ENCODE assay signal across 10 cellular contexts in genomic region chr5:132474881-132475511, GRCh38. TPM values are rescaled to one million over a fixed set of nuclear protein-coding genes. Genes with fewer than 3 reads are reported as not detected.
A peak's percentile ranks its signal among the peaks of the same experiment; 100 is the strongest.
DNase-seq lines count a peak whose midpoint lies in the region; ATAC-seq and TF ChIP-seq lines count a peak whose summit lies in the region.
"Had no signal": no experiment of that assay in that cellular context is flagged by ENCODE, and none has a peak within 500 bp of the region (broad histone marks: within the 10 kb centered on the region; RNA-seq: fewer than 3 reads in every experiment).

No MANE protein-coding gene starts in this region.

- 62 to 64% methylated on average over 4 of the region's 4 CpGs for WGBS in esophagus, 2 donors
- WGBS in SK-N-SH (ENCODE audit: low lambda C conversion rate), result 70% methylated on average over 4 of the region's 4 CpGs

- peak in 1 of 3 donors; percentile 9 for DNase-seq in CD4-positive, CD25-positive, alpha-beta regulatory T cell
- DNase-seq in neural progenitor cell (ENCODE audit: low spot score) (no peak), SK-N-SH (no peak)
- DNase-seq: dermis blood vessel endothelial cell, NCI-H2081 treated with DMSO at 0.1 percent for 48 hours had no signal

- CTCF ChIA-PET in SK-N-SH (lab: Yijun Ruan, JAX), result interaction anchor here (0.8 to 2.6 kb wide), 4 partner anchors 15 to 26 kb away, joined by 3 to 7 read pairs (median 5); partner anchors contain the start of gene IRF1

- H3K4me2 ChIP-seq in neural progenitor cell (no peak overlapping the region), SK-N-SH (no peak overlapping the region)

- H3K9me3 ChIP-seq in CD4-positive, CD25-positive, alpha-beta regulatory T cell (ENCODE audit: control insufficient read depth in 2 of 2, low read length in 2 of 2), result no peaks in the 10 kb centered on the region
- H3K9me3 ChIP-seq in esophagus (ENCODE audit: control insufficient read depth in 2 of 2, insufficient read depth in 1 of 2, low read depth in 1 of 2, low read length in 1 of 2) (no peaks in the 10 kb centered on the region), neural progenitor cell (ENCODE audit: low read depth) (no peaks in the 10 kb centered on the region), SK-N-SH (no peaks in the 10 kb centered on the region)

- H3K27me3 Mint-ChIP-seq in CD4-positive, CD25-positive, alpha-beta regulatory T cell, result peaks cover 21% of the 10 kb centered on the region
- no peaks in the 10 kb centered on the region for H3K27me3 Mint-ChIP-seq in T-helper 1 cell treated with Interleukin-12 subunit alpha and Interleukin-12 subunit beta and Interleukin-4 antibody, amounts not matched to agents 30 μg/mL and 1 μg/mL, for 36 hours (ENCODE audit: low read depth)
- H3K27me3 Mint-ChIP-seq in neural progenitor cell (ENCODE audit: insufficient read depth, low read depth), result peaks cover 7% of the 10 kb centered on the region

- POLR2A ChIA-PET in SK-N-SH (lab: Yijun Ruan, JAX), result interaction anchor here (0.6 to 1.1 kb wide), 2 partner anchors 10 to 489 kb away, joined by 3 read pairs; partner anchors contain the start of gene AFF4

- no peaks in the 10 kb centered on the region for H3K9me2 ChIP-seq in SK-N-SH

- no peak overlapping the region for H3K9ac ChIP-seq in neural progenitor cell
- H3K9ac ChIP-seq in SK-N-SH, result no peak overlapping the region

- no peaks in the 10 kb centered on the region for H3K27me3 ChIP-seq in CD4-positive, CD25-positive, alpha-beta regulatory T cell (ENCODE audit: control insufficient read depth, insufficient read depth, low read length)
- H3K27me3 ChIP-seq in esophagus (ENCODE audit: control insufficient read depth in 1 of 2, insufficient read depth in 2 of 2, low read length in 2 of 2) (no peaks in the 10 kb centered on the region), neural progenitor cell (no peaks in the 10 kb centered on the region), SK-N-SH (ENCODE audit: insufficient read depth) (no peaks in the 10 kb centered on the region)

- H2AFZ ChIP-seq in neural progenitor cell (replicated peaks) (peak overlapping the region; percentile 77), SK-N-SH (ENCODE audit: low read depth) (no peak overlapping the region)

- peaks cover 88% of the 10 kb centered on the region for H3K4me1 ChIP-seq in CD4-positive, CD25-positive, alpha-beta regulatory T cell (ENCODE audit: control insufficient read depth, insufficient read depth, low read length, poor library complexity, severe bottlenecking)
- peaks cover 3 to 9% of the 10 kb centered on the region in 2 donors for H3K4me1 ChIP-seq in esophagus (ENCODE audit: control insufficient read depth in 2 of 2, insufficient read depth in 2 of 2, low read length in 1 of 2)
- H3K4me1 ChIP-seq in neural progenitor cell, result no peaks in the 10 kb centered on the region
- peaks cover 0 to 38% of the 10 kb centered on the region in 2 experiments; a peak in 2 of 4 replicates for H3K4me1 ChIP-seq in SK-N-SH (ENCODE audit: control insufficient read depth in 1 of 2, insufficient read depth in 2 of 2, low read depth in 1 of 2, low read length in 1 of 2)

- H3K9me3 Mint-ChIP-seq in CD4-positive, CD25-positive, alpha-beta regulatory T cell, result no peaks in the 10 kb centered on the region
- H3K9me3 Mint-ChIP-seq in T-helper 1 cell treated with Interleukin-12 subunit alpha and Interleukin-12 subunit beta and Interleukin-4 antibody, amounts not matched to agents 30 μg/mL and 1 μg/mL, for 36 hours, result no peaks in the 10 kb centered on the region
- no peaks in the 10 kb centered on the region for H3K9me3 Mint-ChIP-seq in neural progenitor cell

- H3K79me2 ChIP-seq in neural progenitor cell (ENCODE audit: low read depth), result no peaks in the 10 kb centered on the region
- H3K79me2 ChIP-seq in SK-N-SH (ENCODE audit: insufficient read depth), result no peaks in the 10 kb centered on the region

- H3K4me3 ChIP-seq in CD4-positive, CD25-positive, alpha-beta regulatory T cell (ENCODE audit: low read depth, low read length), result no peak overlapping the region
- H3K4me3 ChIP-seq in esophagus (ENCODE audit: low read depth in 1 of 2, low read length in 2 of 2) (no peak overlapping the region), neural progenitor cell (no peak overlapping the region), SK-N-SH (ENCODE audit: low read depth in 2 of 2, low read length in 1 of 2) (no peak overlapping the region)

- peaks cover 19 to 95% (median 74%) of the 10 kb centered on the region in 4 donors for H3K4me1 Mint-ChIP-seq in CD4-positive, CD25-positive, alpha-beta regulatory T cell
- peaks cover 66% of the 10 kb centered on the region for H3K4me1 Mint-ChIP-seq in T-helper 1 cell treated with Interleukin-12 subunit alpha and Interleukin-12 subunit beta and Interleukin-4 antibody, amounts not matched to agents 30 μg/mL and 1 μg/mL, for 36 hours (ENCODE audit: low read depth)
- peaks cover 7% of the 10 kb centered on the region for H3K4me1 Mint-ChIP-seq in neural progenitor cell

- no peak for TF ChIP-seq RAD21 in SK-N-SH (IDR thresholded peaks at IDR 0.05; ENCODE audit: low read length)

- H3K27ac Mint-ChIP-seq in CD4-positive, CD25-positive, alpha-beta regulatory T cell, result peak overlapping the region; percentile 94 to 98 (median 96)
- peak overlapping the region; percentile 98 for H3K27ac Mint-ChIP-seq in T-helper 1 cell treated with Interleukin-12 subunit alpha and Interleukin-12 subunit beta and Interleukin-4 antibody, amounts not matched to agents 30 μg/mL and 1 μg/mL, for 36 hours
- peak overlapping the region; percentile 74 for H3K27ac Mint-ChIP-seq in neural progenitor cell

- no peak for TF ChIP-seq EP300 in SK-N-SH (IDR thresholded peaks at IDR 0.05; ENCODE audit: borderline replicate concordance in 1 of 2, low read depth in 1 of 2, low read length in 1 of 2)

- no peak for TF ChIP-seq CTCF in neural progenitor cell (IDR thresholded peaks at IDR 0.05)
- TF ChIP-seq CTCF in SK-N-SH (IDR thresholded peaks at IDR 0.05), result no peak

- H4K20me1 ChIP-seq in neural progenitor cell (ENCODE audit: low read depth) (no peaks in the 10 kb centered on the region), SK-N-SH (ENCODE audit: insufficient read depth) (no peaks in the 10 kb centered on the region)

- H3K36me3 ChIP-seq in CD4-positive, CD25-positive, alpha-beta regulatory T cell (ENCODE audit: control insufficient read depth, insufficient read depth, low read length), result no peaks in the 10 kb centered on the region
- peaks cover 0 to 2% of the 10 kb centered on the region in 2 donors for H3K36me3 ChIP-seq in esophagus (ENCODE audit: control insufficient read depth in 2 of 2, insufficient read depth in 2 of 2, low read length in 1 of 2)
- H3K36me3 ChIP-seq in neural progenitor cell, result no peaks in the 10 kb centered on the region
- H3K36me3 ChIP-seq in SK-N-SH (replicated peaks in 1 of 2; ENCODE audit: control insufficient read depth in 1 of 2, insufficient read depth in 2 of 2, low read length in 1 of 2), result no peaks in the 10 kb centered on the region

- H3K36me3 Mint-ChIP-seq in CD4-positive, CD25-positive, alpha-beta regulatory T cell, result peaks cover 8% of the 10 kb centered on the region
- H3K36me3 Mint-ChIP-seq in T-helper 1 cell treated with Interleukin-12 subunit alpha and Interleukin-12 subunit beta and Interleukin-4 antibody, amounts not matched to agents 30 μg/mL and 1 μg/mL, for 36 hours (ENCODE audit: low read depth), result peaks cover 35% of the 10 kb centered on the region
- H3K36me3 Mint-ChIP-seq in neural progenitor cell, result no peaks in the 10 kb centered on the region

- H3F3A ChIP-seq in neural progenitor cell (ENCODE audit: low read depth) (peaks cover 4% of the 10 kb centered on the region), SK-N-SH (replicated peaks; ENCODE audit: insufficient read depth) (no peaks in the 10 kb centered on the region)

- no peak for ATAC-seq in CD4-positive, CD25-positive, alpha-beta regulatory T cell (ENCODE audit: low read depth in 2 of 2)
- no peak for ATAC-seq in GM19035 (IDR thresholded peaks at IDR 0.05; ENCODE audit: unreplicated experiment)
- ATAC-seq in GM19395 (IDR thresholded peaks at IDR 0.05; ENCODE audit: unreplicated experiment), result no peak
- ATAC-seq in HG03045 (IDR thresholded peaks at IDR 0.05; ENCODE audit: unreplicated experiment), result no peak

- peak overlapping the region; percentile 87 for H3K27ac ChIP-seq in CD4-positive, CD25-positive, alpha-beta regulatory T cell (ENCODE audit: insufficient read depth, low read length, poor library complexity, severe bottlenecking)
- H3K27ac ChIP-seq in esophagus (ENCODE audit: low read depth in 2 of 2, low read length in 1 of 2) (peak overlapping the region; percentile 18 to 66), neural progenitor cell (no peak overlapping the region), SK-N-SH (ENCODE audit: low read depth in 2 of 2, low read length in 1 of 2) (no peak overlapping the region; a peak in 1 of 4 replicates)

- H3K4me3 Mint-ChIP-seq in CD4-positive, CD25-positive, alpha-beta regulatory T cell, result peak overlapping the region; percentile 19 to 71 (median 54)
- no peak overlapping the region for H3K4me3 Mint-ChIP-seq in T-helper 1 cell treated with Interleukin-12 subunit alpha and Interleukin-12 subunit beta and Interleukin-4 antibody, amounts not matched to agents 30 μg/mL and 1 μg/mL, for 36 hours
- H3K4me3 Mint-ChIP-seq in neural progenitor cell, result no peak overlapping the region

TF ChIP-seq in SK-N-SH, 30 proteins besides CTCF, POLR2A, EP300 and RAD21 (continues in another document):
- TF ChIP-seq CHD2 (IDR thresholded peaks at IDR 0.05; ENCODE audit: low read length, partially characterized antibody), result no peak
- no peak for TF ChIP-seq JUND (IDR thresholded peaks at IDR 0.05)
- TF ChIP-seq RXRA (IDR thresholded peaks at IDR 0.05; ENCODE audit: borderline replicate concordance, low read depth), result no peak
- no peak for TF ChIP-seq SMC3 (IDR thresholded peaks at IDR 0.05; ENCODE audit: low read depth, low read length)
- TF ChIP-seq, protein P1, sequence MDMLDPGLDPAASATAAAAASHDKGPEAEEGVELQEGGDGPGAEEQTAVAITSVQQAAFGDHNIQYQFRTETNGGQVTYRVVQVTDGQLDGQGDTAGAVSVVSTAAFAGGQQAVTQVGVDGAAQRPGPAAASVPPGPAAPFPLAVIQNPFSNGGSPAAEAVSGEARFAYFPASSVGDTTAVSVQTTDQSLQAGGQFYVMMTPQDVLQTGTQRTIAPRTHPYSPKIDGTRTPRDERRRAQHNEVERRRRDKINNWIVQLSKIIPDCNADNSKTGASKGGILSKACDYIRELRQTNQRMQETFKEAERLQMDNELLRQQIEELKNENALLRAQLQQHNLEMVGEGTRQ (IDR thresholded peaks at IDR 0.05; ENCODE audit: borderline replicate concordance, low read depth, low read length), result no peak
- no peak for TF ChIP-seq MXI1 (IDR thresholded peaks at IDR 0.05; ENCODE audit: low read depth, low read length)
- TF ChIP-seq ELF1 (IDR thresholded peaks at IDR 0.05), result no peak
- no peak for TF ChIP-seq POLR2AphosphoS5 (IDR thresholded peaks at IDR 0.05; ENCODE audit: low read depth, low read length)

RNA-seq across cellular contexts. Expression of gene IRF1, which starts 15.6 kb away (rescaled TPM):
- 924 TPM for total RNA-seq in CD4-positive, CD25-positive, alpha-beta regulatory T cell
- polyA plus RNA-seq in CD4-positive, CD25-positive, alpha-beta regulatory T cell, result 100 to 1,000 TPM; 160 to 202 (median 190) TPM
- 10 to 100 TPM in 1 of 2 donors, 1 to 10 TPM in 1; 7.5 to 14.2 TPM for polyA plus RNA-seq in esophagus
- total RNA-seq in neural progenitor cell (ENCODE audit: low replicate concordance), result 3.7 and 7.1 TPM in 2 replicates
- 13.8 and 15.2 TPM in 2 replicates for polyA plus RNA-seq in SK-N-SH (2012; rRNA removed)
- polyA plus RNA-seq in SK-N-SH (2012; cell fraction: cytosol; rRNA removed), result 9.0 and 11.2 TPM in 2 replicates
- polyA plus RNA-seq in SK-N-SH (2012; cell fraction: nucleus; rRNA removed), result 30.4 and 31.8 TPM in 2 replicates

Comparison
In these comparisons a context has a peak if more than half of its experiments do, and no peak if none do; other contexts are left out.
1. H3K27ac ChIP-seq: peak in CD4-positive, CD25-positive, alpha-beta regulatory T cell (single experiment) and esophagus (2 of 2); none in neural progenitor cell (single experiment) and SK-N-SH (0 of 2).
2. H3K4me3 Mint-ChIP-seq: peak in CD4-positive, CD25-positive, alpha-beta regulatory T cell (4 of 4); none in T-helper 1 cell treated with Interleukin-12 subunit alpha and Interleukin-12 subunit beta and Interleukin-4 antibody, amounts not matched to agents 30 μg/mL and 1 μg/mL, for 36 hours (single experiment) and neural progenitor cell (single experiment).
3. RNA of gene IRF1, which starts 15.6 kb away (polyA plus RNA-seq): 160 to 202 TPM in CD4-positive, CD25-positive, alpha-beta regulatory T cell; 9.0 to 31.8 TPM in SK-N-SH and 7.5 to 14.2 TPM in esophagus; every median in the first group is over 4 times any median in the second.
4. Peak in every context shown above with its lines, with median percentiles within 50 percentile points of each other: H3K27ac Mint-ChIP-seq.